ENCODE assay signal across 1 cellular context in the genomic region with DNA sequence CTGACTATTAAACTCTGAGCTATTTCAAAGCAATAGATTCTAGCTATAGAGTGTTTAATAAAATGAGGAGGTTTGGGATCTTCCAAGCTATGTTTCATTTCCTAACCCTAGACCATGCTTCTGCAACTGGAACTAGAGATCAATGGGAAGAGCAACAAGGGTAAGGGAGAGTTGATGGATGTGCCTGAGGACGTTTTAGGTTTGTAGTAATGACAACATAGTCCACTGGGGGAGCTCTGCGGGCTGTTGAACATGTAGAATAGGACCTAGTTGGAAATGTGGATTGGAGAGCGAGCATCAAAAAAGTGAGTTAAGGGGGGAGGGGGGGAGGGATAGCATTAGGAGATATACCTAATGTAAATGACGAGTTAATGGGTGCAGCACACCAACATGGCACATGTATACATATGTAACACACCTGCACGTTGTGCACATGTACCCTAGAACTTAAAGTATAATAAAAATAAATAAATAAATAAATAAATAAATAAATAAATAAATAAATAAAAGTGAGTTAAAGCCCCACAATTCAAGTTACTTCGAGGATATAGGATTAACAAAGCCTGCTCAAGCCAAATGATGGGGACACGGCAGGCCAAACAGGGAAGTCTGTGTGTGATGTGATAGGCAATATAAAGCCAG.
TF ChIP-seq lines count a peak whose summit lies in the region.

No MANE protein-coding gene starts in this region.

TF ChIP-seq in HEK293, 187 proteins besides CTCF, POLR2A, EP300 and RAD21 (continued from another document):
- TF ChIP-seq, protein P1, sequence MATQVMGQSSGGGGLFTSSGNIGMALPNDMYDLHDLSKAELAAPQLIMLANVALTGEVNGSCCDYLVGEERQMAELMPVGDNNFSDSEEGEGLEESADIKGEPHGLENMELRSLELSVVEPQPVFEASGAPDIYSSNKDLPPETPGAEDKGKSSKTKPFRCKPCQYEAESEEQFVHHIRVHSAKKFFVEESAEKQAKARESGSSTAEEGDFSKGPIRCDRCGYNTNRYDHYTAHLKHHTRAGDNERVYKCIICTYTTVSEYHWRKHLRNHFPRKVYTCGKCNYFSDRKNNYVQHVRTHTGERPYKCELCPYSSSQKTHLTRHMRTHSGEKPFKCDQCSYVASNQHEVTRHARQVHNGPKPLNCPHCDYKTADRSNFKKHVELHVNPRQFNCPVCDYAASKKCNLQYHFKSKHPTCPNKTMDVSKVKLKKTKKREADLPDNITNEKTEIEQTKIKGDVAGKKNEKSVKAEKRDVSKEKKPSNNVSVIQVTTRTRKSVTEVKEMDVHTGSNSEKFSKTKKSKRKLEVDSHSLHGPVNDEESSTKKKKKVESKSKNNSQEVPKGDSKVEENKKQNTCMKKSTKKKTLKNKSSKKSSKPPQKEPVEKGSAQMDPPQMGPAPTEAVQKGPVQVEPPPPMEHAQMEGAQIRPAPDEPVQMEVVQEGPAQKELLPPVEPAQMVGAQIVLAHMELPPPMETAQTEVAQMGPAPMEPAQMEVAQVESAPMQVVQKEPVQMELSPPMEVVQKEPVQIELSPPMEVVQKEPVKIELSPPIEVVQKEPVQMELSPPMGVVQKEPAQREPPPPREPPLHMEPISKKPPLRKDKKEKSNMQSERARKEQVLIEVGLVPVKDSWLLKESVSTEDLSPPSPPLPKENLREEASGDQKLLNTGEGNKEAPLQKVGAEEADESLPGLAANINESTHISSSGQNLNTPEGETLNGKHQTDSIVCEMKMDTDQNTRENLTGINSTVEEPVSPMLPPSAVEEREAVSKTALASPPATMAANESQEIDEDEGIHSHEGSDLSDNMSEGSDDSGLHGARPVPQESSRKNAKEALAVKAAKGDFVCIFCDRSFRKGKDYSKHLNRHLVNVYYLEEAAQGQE (tag by site-specific recombination; IDR thresholded peaks at IDR 0.05): peak; percentile 86
- peak; percentile 94; the same call in 1 of the 2 replicates for TF ChIP-seq ZNF514 (tag by site-specific recombination; IDR thresholded peaks at IDR 0.05)
- TF ChIP-seq, protein P2, sequence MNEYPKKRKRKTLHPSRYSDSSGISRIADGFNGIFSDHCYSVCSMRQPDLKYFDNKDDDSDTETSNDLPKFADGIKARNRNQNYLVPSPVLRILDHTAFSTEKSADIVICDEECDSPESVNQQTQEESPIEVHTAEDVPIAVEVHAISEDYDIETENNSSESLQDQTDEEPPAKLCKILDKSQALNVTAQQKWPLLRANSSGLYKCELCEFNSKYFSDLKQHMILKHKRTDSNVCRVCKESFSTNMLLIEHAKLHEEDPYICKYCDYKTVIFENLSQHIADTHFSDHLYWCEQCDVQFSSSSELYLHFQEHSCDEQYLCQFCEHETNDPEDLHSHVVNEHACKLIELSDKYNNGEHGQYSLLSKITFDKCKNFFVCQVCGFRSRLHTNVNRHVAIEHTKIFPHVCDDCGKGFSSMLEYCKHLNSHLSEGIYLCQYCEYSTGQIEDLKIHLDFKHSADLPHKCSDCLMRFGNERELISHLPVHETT (tag by site-specific recombination; IDR thresholded peaks at IDR 0.05): 0 out of 2 replicates have a peak, but pooled peaks have one; percentile 27
- TF ChIP-seq ZNF302 (tag by site-specific recombination; IDR thresholded peaks at IDR 0.05; ENCODE audit: low read depth): peak; percentile 65; the same call in 1 of the 2 replicates
- TF ChIP-seq ZNF654 (tag by site-specific recombination; IDR thresholded peaks at IDR 0.05; ENCODE audit: low read depth): peak; percentile 47
- TF ChIP-seq RBAK (tag by site-specific recombination; IDR thresholded peaks at IDR 0.05): 0 out of 2 replicates have a peak, but pooled peaks have one; percentile 66
- TF ChIP-seq GLI2 (tag by site-specific recombination; IDR thresholded peaks at IDR 0.05; ENCODE audit: borderline replicate concordance, low read depth): peak; percentile 90; the same call in 1 of the 2 replicates
- peak; percentile 55 for TF ChIP-seq ZNF341 (tag by site-specific recombination; IDR thresholded peaks at IDR 0.05; ENCODE audit: low read depth)
TF ChIP-seq in HEK293: peak in this region for 54; not testable (repeated sequence) for 133.
